In genomic region chr1:186761358-186761757, GRCh38 we compare ENCODE assay signal across 18 cellular contexts.
A peak's percentile ranks its signal among the peaks of the same experiment; 100 is the strongest.
DNase-seq lines count a peak whose midpoint lies in the region; ATAC-seq lines count a peak whose summit lies in the region.
"Had no signal": no experiment of that assay in that cellular context is flagged by ENCODE, and none has a peak within 500 bp of the region (broad histone marks: within the 10 kb centered on the region; RNA-seq: fewer than 3 reads in every experiment).

No MANE protein-coding gene starts in this region.

- DNase-seq in Jurkat, Clone E6-1 (ENCODE audit: low read depth, low spot score), result peak; percentile 29
- no peak for DNase-seq in ACHN
- no peak for DNase-seq in NCI-H1436 treated with DMSO at 0.1 percent for 48 hours (lab: John Stamatoyannopoulos, UW)
- DNase-seq: activated CD4-positive, alpha-beta T cell treated with anti-CD3 and anti-CD28 coated beads, Interleukin-2, amount 50 U/mL, for 1 hour; activated T-cell treated with anti-CD3 and anti-CD28 coated beads, Interleukin-2, amount 50 U/mL, for 24 hours; Caco-2; effector memory CD4-positive, alpha-beta T cell; hypothalamus; Karpas-422; kidney glomerular epithelial cell; NCI-H226; right lobe of liver; stimulated activated CD4-positive, alpha-beta T cell treated with anti-CD3 and anti-CD28 coated beads, Interleukin-1b, Interleukin-23, amount 100 ng/mL, for 48 hours had no signal

- ATAC-seq in GM18519 (IDR thresholded peaks at IDR 0.05; ENCODE audit: low FRiP score, unreplicated experiment), result peak; percentile 40
- peak; percentile 65 for ATAC-seq in GM21367 (IDR thresholded peaks at IDR 0.05; ENCODE audit: unreplicated experiment)
- ATAC-seq in HG02884 (IDR thresholded peaks at IDR 0.05; ENCODE audit: unreplicated experiment), result peak; percentile 40
- no peak for ATAC-seq in HG03565 (IDR thresholded peaks at IDR 0.05; ENCODE audit: unreplicated experiment)
- no peak for ATAC-seq in HG03045 (IDR thresholded peaks at IDR 0.05; ENCODE audit: unreplicated experiment)
- ATAC-seq: right lobe of liver had no signal

- in situ Hi-C loops in ACHN (cut with HindIII; ENCODE audit: low pct_ligation_motif_present, low pct_unique_long_range_greater_than_20kb, low sequenced_read_pairs), result no loop called here

- H3K4me3 ChIP-seq in Jurkat, Clone E6-1 (ENCODE audit: low read length), result no peak overlapping the region
- H3K4me3 ChIP-seq: right lobe of liver had no signal

Comparison
In these comparisons a context has a peak if more than half of its experiments do, and no peak if none do; other contexts are left out.
1. ATAC-seq: peak in GM18519 (single experiment), GM21367 (single experiment) and HG02884 (single experiment); none in HG03565 (single experiment) and HG03045 (single experiment).